Comparison of ENCODE assay signal across 21 cellular contexts in the genomic region with DNA sequence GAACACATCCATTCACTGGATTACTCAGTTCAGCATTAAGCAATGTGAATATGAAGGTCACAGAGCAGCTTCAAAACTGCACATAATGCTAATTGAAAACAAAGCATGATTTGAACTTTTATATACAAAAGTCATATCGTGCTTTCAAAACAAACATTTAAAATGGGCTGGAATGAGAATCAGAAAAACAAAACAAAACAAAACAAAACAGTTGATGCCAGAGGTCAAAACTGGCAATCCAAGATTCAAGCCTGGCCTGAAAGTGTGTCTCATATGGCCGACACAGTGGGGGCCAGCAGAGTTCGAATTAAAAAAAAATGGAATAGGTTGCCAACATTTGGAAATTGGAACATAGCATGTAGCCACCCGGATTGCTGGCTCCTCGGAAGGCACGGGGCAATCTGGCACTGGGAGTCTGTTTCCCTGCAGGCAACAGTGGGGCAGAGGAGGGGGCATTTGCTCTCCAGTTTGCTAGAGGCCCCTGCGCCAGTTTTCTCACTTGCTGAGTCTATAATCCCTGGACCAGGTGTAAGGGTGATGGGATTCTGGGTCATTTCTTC.
DNase-seq lines count a peak whose midpoint lies in the region; ATAC-seq and TF ChIP-seq lines count a peak whose summit lies in the region.
"Had no signal": no experiment of that assay in that cellular context is flagged by ENCODE, and none has a peak within 500 bp of the region (broad histone marks: within the 10 kb centered on the region; RNA-seq: fewer than 3 reads in every experiment).

No MANE protein-coding gene starts in this region.

- H3K4me3 Mint-ChIP-seq in stimulated activated naive CD8-positive, alpha-beta T cell treated with anti-CD3 and anti-CD28 coated beads, Interleukin-15, amount 100 ng/mL, for 72 hours, result no peak overlapping the region
- H3K4me3 Mint-ChIP-seq: CD4-positive, alpha-beta memory T cell; GM23338; H9 had no signal

- no peak overlapping the region for H3K9ac ChIP-seq in Karpas-422 (ENCODE audit: low read length)

- DNase-seq in AG09319 (ENCODE audit: extremely low read depth, low read depth) (peak; percentile 66), NCI-H446 (lab: John Stamatoyannopoulos, UW) (peak; percentile 63 to 92), cerebellum (ENCODE audit: low spot score) (peak; percentile 78), fibroblast of the conjunctiva (ENCODE audit: low read depth) (peak; percentile 12), Karpas-422 (no peak), GM19240 (ENCODE audit: insufficient read length, low spot score) (no peak)
- DNase-seq in stimulated activated naive CD8-positive, alpha-beta T cell treated with anti-CD3 and anti-CD28 coated beads, Interleukin-15, amount 100 ng/mL, for 72 hours, result no peak
- DNase-seq: CD4-positive, alpha-beta memory T cell; COR-L47; DND-41; H9; KBM-7; MM.1S; NCI-H1048; NCI-H1417; NCI-H1694; NCI-H2029 treated with DMSO at 0.1 percent for 48 hours; NCI-H510A; SIG-M5 had no signal

- H3K4me1 ChIP-seq in Karpas-422 (ENCODE audit: low read length), result no peaks in the 10 kb centered on the region

- H3K27ac ChIP-seq in Karpas-422 (ENCODE audit: low read length), result no peak overlapping the region
- H3K27ac ChIP-seq: SK-N-MC had no signal

- no peaks in the 10 kb centered on the region for H3K27me3 ChIP-seq in Karpas-422 (ENCODE audit: low read length)

- H3K9me3 ChIP-seq in Karpas-422 (ENCODE audit: low read length), result no peaks in the 10 kb centered on the region

- no peak for TF ChIP-seq CTCF in AG09319 (IDR thresholded peaks at IDR 0.05; ENCODE audit: low read depth, low read length)

- no peaks in the 10 kb centered on the region for H3K27me3 Mint-ChIP-seq in stimulated activated naive CD8-positive, alpha-beta T cell treated with anti-CD3 and anti-CD28 coated beads, Interleukin-15, amount 100 ng/mL, for 72 hours

- no peaks in the 10 kb centered on the region for H3K36me3 ChIP-seq in Karpas-422 (ENCODE audit: insufficient read depth, low read length)

- ATAC-seq in stimulated activated naive CD8-positive, alpha-beta T cell treated with anti-CD3 and anti-CD28 coated beads, Interleukin-15, amount 100 ng/mL, for 72 hours, result no peak
- ATAC-seq: GM23338 had no signal

- H3K9me2 ChIP-seq in Karpas-422 (replicated peaks; ENCODE audit: insufficient read depth, low read length), result no peaks in the 10 kb centered on the region

- peak overlapping the region in 1 of 2 donors; percentile 54 for H3K27ac Mint-ChIP-seq in stimulated activated naive CD8-positive, alpha-beta T cell treated with anti-CD3 and anti-CD28 coated beads, Interleukin-15, amount 100 ng/mL, for 72 hours
- H3K27ac Mint-ChIP-seq: CD4-positive, alpha-beta memory T cell; GM23338; H9 had no signal

- H3K79me2 ChIP-seq in Karpas-422 (ENCODE audit: low read length), result no peaks in the 10 kb centered on the region

- no peaks in the 10 kb centered on the region for H3K4me1 Mint-ChIP-seq in stimulated activated naive CD8-positive, alpha-beta T cell treated with anti-CD3 and anti-CD28 coated beads, Interleukin-15, amount 100 ng/mL, for 72 hours
- H3K4me1 Mint-ChIP-seq: CD4-positive, alpha-beta memory T cell had no signal

- H3K4me3 ChIP-seq in Karpas-422 (ENCODE audit: low read length), result no peak overlapping the region
- H3K4me3 ChIP-seq: GM23338, SK-N-MC had no signal

- no peak overlapping the region for H2AFZ ChIP-seq in Karpas-422 (ENCODE audit: low read length)
- H2AFZ ChIP-seq: GM23338 had no signal

- no peak overlapping the region for H3K4me2 ChIP-seq in Karpas-422 (ENCODE audit: low read depth, low read length, poor library complexity, severe bottlenecking)
- H3K4me2 ChIP-seq: GM23338 had no signal

- no peaks in the 10 kb centered on the region for H3K9me3 Mint-ChIP-seq in stimulated activated naive CD8-positive, alpha-beta T cell treated with anti-CD3 and anti-CD28 coated beads, Interleukin-15, amount 100 ng/mL, for 72 hours
- H3K9me3 Mint-ChIP-seq: GM23338, H9 had no signal

- no peaks in the 10 kb centered on the region for H4K20me1 ChIP-seq in Karpas-422 (ENCODE audit: insufficient read depth, low read depth, low read length)

Comparison
In these comparisons a context has a peak if more than half of its experiments do, and no peak if none do; other contexts are left out.
1. DNase-seq: peak in AG09319 (single experiment), NCI-H446 (2 of 2), cerebellum (single experiment) and fibroblast of the conjunctiva (single experiment); none in Karpas-422 (single experiment), GM19240 (single experiment) and stimulated activated naive CD8-positive, alpha-beta T cell treated with anti-CD3 and anti-CD28 coated beads, Interleukin-15, amount 100 ng/mL, for 72 hours (0 of 2).